12 cellular contexts compared by ENCODE assay signal in genomic region chr7:50145801-50146338, GRCh38. TPM values are rescaled to one million over a fixed set of nuclear protein-coding genes. Genes with fewer than 3 reads are reported as not detected.
A peak's percentile ranks its signal among the peaks of the same experiment; 100 is the strongest.
DNase-seq lines count a peak whose midpoint lies in the region; ATAC-seq and TF ChIP-seq lines count a peak whose summit lies in the region.
"Had no signal": no experiment of that assay in that cellular context is flagged by ENCODE, and none has a peak within 500 bp of the region (broad histone marks: within the 10 kb centered on the region; RNA-seq: fewer than 3 reads in every experiment).

No MANE protein-coding gene starts in this region.

- ATAC-seq in GM18907 (IDR thresholded peaks at IDR 0.05; ENCODE audit: unreplicated experiment): peak; percentile 61
- ATAC-seq in GM21576 (IDR thresholded peaks at IDR 0.05; ENCODE audit: unreplicated experiment): peak; percentile 34
- ATAC-seq in HG03378 (IDR thresholded peaks at IDR 0.05; ENCODE audit: unreplicated experiment): peak; percentile 48
- ATAC-seq in memory B cell (ENCODE audit: low read depth): no peak
- ATAC-seq: body of pancreas, Right ventricle myocardium inferior had no signal

- intact Hi-C loops in MCF 10A (cut with micrococcal nuclease): no loop called here

- H3K36me3 Mint-ChIP-seq in memory B cell (no peaks in the 10 kb centered on the region), MCF 10A (ENCODE audit: insufficient read depth, unreplicated experiment) (no peaks in the 10 kb centered on the region)

- H3K9me3 Mint-ChIP-seq in memory B cell: no peaks in the 10 kb centered on the region
- no peaks in the 10 kb centered on the region for H3K9me3 Mint-ChIP-seq in MCF 10A (ENCODE audit: unreplicated experiment)

- DNase-seq in memory B cell (ENCODE audit: low spot score in 2 of 2): no peak
- no peak for DNase-seq in MCF 10A (ENCODE audit: unreplicated experiment)
- DNase-seq in germinal center (ENCODE audit: low spot score): no peak
- DNase-seq in NOMO-1 treated with dmso at 0.1 percent for 144 hours (lab: John Stamatoyannopoulos, UW; ENCODE audit: unreplicated experiment): no peak
- DNase-seq: activated CD4-positive, alpha-beta T cell treated with anti-CD3 and anti-CD28 coated beads, Interleukin-2, amount 50 U/mL, for 4 hours; body of pancreas; NCI-H1930 had no signal

- CTCF ChIA-PET in MCF 10A (lab: Yijun Ruan, JAX): interaction anchor here (0.6 to 3.3 kb wide), 3 partner anchors 129 to 272 kb away, joined by 3 to 19 read pairs (median 6); no protein-coding TSS in a partner anchor

- BruUV-seq in MCF 10A (replicated peaks; lab: Mats Ljungman, UMichigan): no TSS peak

- H3K4me3 Mint-ChIP-seq in memory B cell (peak overlapping the region; percentile 3), MCF 10A (ENCODE audit: unreplicated experiment) (no peak overlapping the region)

- POLR2A ChIA-PET in MCF 10A (lab: Yijun Ruan, JAX): no interaction called here

- peaks cover 2% of the 10 kb centered on the region for H3K27me3 Mint-ChIP-seq in memory B cell
- H3K27me3 Mint-ChIP-seq in MCF 10A (ENCODE audit: insufficient read depth, unreplicated experiment): peaks cover 54% of the 10 kb centered on the region

- H3K4me1 Mint-ChIP-seq in memory B cell (peaks cover 52% of the 10 kb centered on the region), MCF 10A (ENCODE audit: insufficient read depth, unreplicated experiment) (no peaks in the 10 kb centered on the region)

- TF ChIP-seq CTCF in MCF 10A (IDR thresholded peaks at IDR 0.05; ENCODE audit: unreplicated experiment): no peak

- peak overlapping the region; percentile 69 for H3K27ac Mint-ChIP-seq in memory B cell
- no peak overlapping the region for H3K27ac Mint-ChIP-seq in MCF 10A (ENCODE audit: low read depth, unreplicated experiment)

RNA-seq across cellular contexts. Expression of gene ZPBP, which starts 52.8 kb away (rescaled TPM):
- total RNA-seq in MCF 10A (2022): not detected in 2 replicates
- total RNA-seq: body of pancreas, HT1080, Right ventricle myocardium inferior had no signal
